ENCODE assay signal across 1 cellular context in the genomic region with DNA sequence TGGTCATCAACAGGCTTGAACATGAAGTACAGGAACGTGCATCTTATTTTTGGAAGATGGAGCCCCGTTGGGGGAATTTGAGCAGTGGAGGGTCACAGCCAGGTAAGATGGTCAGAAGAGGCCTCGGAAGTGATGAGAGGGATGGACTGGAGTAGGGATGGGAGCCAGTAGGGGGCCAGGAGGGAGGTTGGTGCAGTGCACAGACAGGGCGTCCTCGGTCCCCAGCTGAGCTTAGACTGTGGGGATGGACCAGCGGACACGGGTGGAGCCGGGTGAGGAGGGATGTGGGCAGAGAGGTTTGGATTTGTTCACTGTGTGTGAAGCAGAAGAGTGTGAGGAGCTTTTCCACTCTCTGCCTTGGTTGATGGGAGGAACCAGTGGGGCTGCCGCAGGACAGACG.
TF ChIP-seq lines count a peak whose summit lies in the region.

No MANE protein-coding gene starts in this region.

TF ChIP-seq in WTC11, 78 proteins besides CTCF, POLR2A, EP300 and RAD21:
- TF ChIP-seq ZNF423 (CRISPR knock-in tag; IDR thresholded peaks at IDR 0.05) (no peak), ETV6 (CRISPR knock-in tag; IDR thresholded peaks at IDR 0.05) (no peak), GRHL2 (CRISPR knock-in tag; IDR thresholded peaks at IDR 0.05; ENCODE audit: insufficient replicate concordance, severe bottlenecking) (no peak), JUN (CRISPR knock-in tag; IDR thresholded peaks at IDR 0.05) (no peak), FOXJ3 (CRISPR knock-in tag; IDR thresholded peaks at IDR 0.05; ENCODE audit: borderline replicate concordance) (no peak), TCF7 (CRISPR knock-in tag; IDR thresholded peaks at IDR 0.05; ENCODE audit: low read depth) (no peak), SMAD4 (CRISPR knock-in tag; IDR thresholded peaks at IDR 0.05) (no peak)
- TF ChIP-seq, protein P1, sequence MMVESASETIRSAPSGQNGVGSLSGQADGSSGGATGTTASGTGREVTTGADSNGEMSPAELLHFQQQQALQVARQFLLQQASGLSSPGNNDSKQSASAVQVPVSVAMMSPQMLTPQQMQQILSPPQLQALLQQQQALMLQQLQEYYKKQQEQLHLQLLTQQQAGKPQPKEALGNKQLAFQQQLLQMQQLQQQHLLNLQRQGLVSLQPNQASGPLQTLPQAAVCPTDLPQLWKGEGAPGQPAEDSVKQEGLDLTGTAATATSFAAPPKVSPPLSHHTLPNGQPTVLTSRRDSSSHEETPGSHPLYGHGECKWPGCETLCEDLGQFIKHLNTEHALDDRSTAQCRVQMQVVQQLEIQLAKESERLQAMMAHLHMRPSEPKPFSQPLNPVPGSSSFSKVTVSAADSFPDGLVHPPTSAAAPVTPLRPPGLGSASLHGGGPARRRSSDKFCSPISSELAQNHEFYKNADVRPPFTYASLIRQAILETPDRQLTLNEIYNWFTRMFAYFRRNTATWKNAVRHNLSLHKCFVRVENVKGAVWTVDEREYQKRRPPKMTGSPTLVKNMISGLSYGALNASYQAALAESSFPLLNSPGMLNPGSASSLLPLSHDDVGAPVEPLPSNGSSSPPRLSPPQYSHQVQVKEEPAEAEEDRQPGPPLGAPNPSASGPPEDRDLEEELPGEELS (CRISPR knock-in tag; IDR thresholded peaks at IDR 0.05) = no peak
- TF ChIP-seq, protein P2, sequence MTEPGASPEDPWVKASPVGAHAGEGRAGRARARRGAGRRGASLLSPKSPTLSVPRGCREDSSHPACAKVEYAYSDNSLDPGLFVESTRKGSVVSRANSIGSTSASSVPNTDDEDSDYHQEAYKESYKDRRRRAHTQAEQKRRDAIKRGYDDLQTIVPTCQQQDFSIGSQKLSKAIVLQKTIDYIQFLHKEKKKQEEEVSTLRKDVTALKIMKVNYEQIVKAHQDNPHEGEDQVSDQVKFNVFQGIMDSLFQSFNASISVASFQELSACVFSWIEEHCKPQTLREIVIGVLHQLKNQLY (CRISPR knock-in tag; IDR thresholded peaks at IDR 0.05) = no peak
- TF ChIP-seq, protein P3, sequence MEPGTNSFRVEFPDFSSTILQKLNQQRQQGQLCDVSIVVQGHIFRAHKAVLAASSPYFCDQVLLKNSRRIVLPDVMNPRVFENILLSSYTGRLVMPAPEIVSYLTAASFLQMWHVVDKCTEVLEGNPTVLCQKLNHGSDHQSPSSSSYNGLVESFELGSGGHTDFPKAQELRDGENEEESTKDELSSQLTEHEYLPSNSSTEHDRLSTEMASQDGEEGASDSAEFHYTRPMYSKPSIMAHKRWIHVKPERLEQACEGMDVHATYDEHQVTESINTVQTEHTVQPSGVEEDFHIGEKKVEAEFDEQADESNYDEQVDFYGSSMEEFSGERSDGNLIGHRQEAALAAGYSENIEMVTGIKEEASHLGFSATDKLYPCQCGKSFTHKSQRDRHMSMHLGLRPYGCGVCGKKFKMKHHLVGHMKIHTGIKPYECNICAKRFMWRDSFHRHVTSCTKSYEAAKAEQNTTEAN (CRISPR knock-in tag; IDR thresholded peaks at IDR 0.05) = no peak
- TF ChIP-seq, protein P4, sequence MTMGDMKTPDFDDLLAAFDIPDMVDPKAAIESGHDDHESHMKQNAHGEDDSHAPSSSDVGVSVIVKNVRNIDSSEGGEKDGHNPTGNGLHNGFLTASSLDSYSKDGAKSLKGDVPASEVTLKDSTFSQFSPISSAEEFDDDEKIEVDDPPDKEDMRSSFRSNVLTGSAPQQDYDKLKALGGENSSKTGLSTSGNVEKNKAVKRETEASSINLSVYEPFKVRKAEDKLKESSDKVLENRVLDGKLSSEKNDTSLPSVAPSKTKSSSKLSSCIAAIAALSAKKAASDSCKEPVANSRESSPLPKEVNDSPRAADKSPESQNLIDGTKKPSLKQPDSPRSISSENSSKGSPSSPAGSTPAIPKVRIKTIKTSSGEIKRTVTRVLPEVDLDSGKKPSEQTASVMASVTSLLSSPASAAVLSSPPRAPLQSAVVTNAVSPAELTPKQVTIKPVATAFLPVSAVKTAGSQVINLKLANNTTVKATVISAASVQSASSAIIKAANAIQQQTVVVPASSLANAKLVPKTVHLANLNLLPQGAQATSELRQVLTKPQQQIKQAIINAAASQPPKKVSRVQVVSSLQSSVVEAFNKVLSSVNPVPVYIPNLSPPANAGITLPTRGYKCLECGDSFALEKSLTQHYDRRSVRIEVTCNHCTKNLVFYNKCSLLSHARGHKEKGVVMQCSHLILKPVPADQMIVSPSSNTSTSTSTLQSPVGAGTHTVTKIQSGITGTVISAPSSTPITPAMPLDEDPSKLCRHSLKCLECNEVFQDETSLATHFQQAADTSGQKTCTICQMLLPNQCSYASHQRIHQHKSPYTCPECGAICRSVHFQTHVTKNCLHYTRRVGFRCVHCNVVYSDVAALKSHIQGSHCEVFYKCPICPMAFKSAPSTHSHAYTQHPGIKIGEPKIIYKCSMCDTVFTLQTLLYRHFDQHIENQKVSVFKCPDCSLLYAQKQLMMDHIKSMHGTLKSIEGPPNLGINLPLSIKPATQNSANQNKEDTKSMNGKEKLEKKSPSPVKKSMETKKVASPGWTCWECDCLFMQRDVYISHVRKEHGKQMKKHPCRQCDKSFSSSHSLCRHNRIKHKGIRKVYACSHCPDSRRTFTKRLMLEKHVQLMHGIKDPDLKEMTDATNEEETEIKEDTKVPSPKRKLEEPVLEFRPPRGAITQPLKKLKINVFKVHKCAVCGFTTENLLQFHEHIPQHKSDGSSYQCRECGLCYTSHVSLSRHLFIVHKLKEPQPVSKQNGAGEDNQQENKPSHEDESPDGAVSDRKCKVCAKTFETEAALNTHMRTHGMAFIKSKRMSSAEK (CRISPR knock-in tag; IDR thresholded peaks at IDR 0.05; ENCODE audit: borderline replicate concordance) = no peak
